ENCODE assay signal across 10 cellular contexts in genomic region chr7:79453266-79453557, GRCh38. TPM values are rescaled to one million over a fixed set of nuclear protein-coding genes. Genes with fewer than 3 reads are reported as not detected.
DNase-seq lines count a peak whose midpoint lies in the region.
"Had no signal": no experiment of that assay in that cellular context is flagged by ENCODE, and none has a peak within 500 bp of the region (broad histone marks: within the 10 kb centered on the region; RNA-seq: fewer than 3 reads in every experiment).

No MANE protein-coding gene starts in this region.

- peaks cover 1% of the 10 kb centered on the region for H3K36me3 Mint-ChIP-seq in activated naive CD8-positive, alpha-beta T cell treated with anti-CD3 and anti-CD28 coated beads for 36 hours
- H3K36me3 Mint-ChIP-seq in CD4-positive, alpha-beta memory T cell: peaks cover 0 to 3% of the 10 kb centered on the region in 2 donors

- CTCF ChIA-PET in CD4-positive, alpha-beta memory T cell (lab: Charles Lee; ENCODE audit: partially characterized antibody): no interaction called here

- POLR2A ChIA-PET in CD4-positive, alpha-beta memory T cell (lab: Charles Lee; ENCODE audit: partially characterized antibody): no interaction called here

- H3K36me3 ChIP-seq in GM23248 (ENCODE audit: low read depth): no peaks in the 10 kb centered on the region
- H3K36me3 ChIP-seq in CD4-positive, alpha-beta memory T cell (ENCODE audit: insufficient read depth, low read length): no peaks in the 10 kb centered on the region

- H3K27ac ChIP-seq in GM23248: peak overlapping the region; percentile 87
- H3K27ac ChIP-seq in CD4-positive, alpha-beta memory T cell (ENCODE audit: low read depth, low read length): no peak overlapping the region

- H3K9me2 ChIP-seq in GM23248 (ENCODE audit: insufficient read depth): no peaks in the 10 kb centered on the region

- no peak for DNase-seq in GM23248
- no peak for DNase-seq in activated naive CD8-positive, alpha-beta T cell treated with anti-CD3 and anti-CD28 coated beads for 36 hours
- no peak for DNase-seq in skeletal muscle cell (ENCODE audit: low read depth)
- no peak for DNase-seq in inferior parietal cortex (ENCODE audit: extremely low spot score)
- no peak for DNase-seq in iPS-NIHi7 (ENCODE audit: extremely low spot score)
- DNase-seq in HUDEP-2 (lab: John Stamatoyannopoulos, UW; ENCODE audit: unreplicated experiment in 76 of 76): no peak
- DNase-seq in CD4-positive, alpha-beta memory T cell: no peak
- DNase-seq: NCI-H2081 had no signal

- H3K9me3 ChIP-seq in GM23248 (ENCODE audit: low read depth): no peaks in the 10 kb centered on the region
- no peaks in the 10 kb centered on the region for H3K9me3 ChIP-seq in CD4-positive, alpha-beta memory T cell (ENCODE audit: control insufficient read depth in 1 of 2, low read length in 2 of 2)

- H3K27ac Mint-ChIP-seq in activated naive CD8-positive, alpha-beta T cell treated with anti-CD3 and anti-CD28 coated beads for 36 hours: peak overlapping the region; percentile 32
- H3K27ac Mint-ChIP-seq in CD4-positive, alpha-beta memory T cell: no peak overlapping the region
- H3K27ac Mint-ChIP-seq: activated CD4-positive, alpha-beta T cell treated with anti-CD3 and anti-CD28 coated beads for 36 hours had no signal

- peaks cover 63% of the 10 kb centered on the region for H3K27me3 Mint-ChIP-seq in activated naive CD8-positive, alpha-beta T cell treated with anti-CD3 and anti-CD28 coated beads for 36 hours
- H3K27me3 Mint-ChIP-seq in CD4-positive, alpha-beta memory T cell: peaks cover 12 to 23% of the 10 kb centered on the region in 2 donors

- H2AFZ ChIP-seq in GM23248: peak overlapping the region; percentile 91

- WGBS in GM23248 (ENCODE audit: low coverage in 1 of 2, low lambda C conversion rate in 2 of 2, missing lambda C conversion rate in 2 of 2), 2 experiments: 0% methylated on average over 5 to 6 of the region's 6 CpGs

- in situ Hi-C loops in GM23248 (cut with MboI): no loop called here

- peak overlapping the region; percentile 83 for H3K4me3 ChIP-seq in GM23248
- peak overlapping the region; percentile 57 for H3K4me3 ChIP-seq in iPS-11a (ENCODE audit: low read depth, low read length)
- H3K4me3 ChIP-seq in skeletal muscle cell (ENCODE audit: low read depth, low read length): peak overlapping the region; percentile 83
- no peak overlapping the region for H3K4me3 ChIP-seq in CD4-positive, alpha-beta memory T cell (ENCODE audit: low read length in 2 of 2)

- no peaks in the 10 kb centered on the region for H4K20me1 ChIP-seq in GM23248 (ENCODE audit: insufficient read depth)

- peaks cover 22% of the 10 kb centered on the region for H3K4me1 ChIP-seq in GM23248 (ENCODE audit: insufficient read depth)
- H3K4me1 ChIP-seq in CD4-positive, alpha-beta memory T cell (ENCODE audit: insufficient read depth, low read length): no peaks in the 10 kb centered on the region

- peak overlapping the region; percentile 93 for H3K9ac ChIP-seq in GM23248

- H3K4me1 Mint-ChIP-seq in activated naive CD8-positive, alpha-beta T cell treated with anti-CD3 and anti-CD28 coated beads for 36 hours: peaks cover 22% of the 10 kb centered on the region
- peaks cover 0 to 4% (median 0%) of the 10 kb centered on the region in 4 donors for H3K4me1 Mint-ChIP-seq in CD4-positive, alpha-beta memory T cell

- peaks cover 93% of the 10 kb centered on the region for H3K79me2 ChIP-seq in GM23248 (ENCODE audit: insufficient read depth)

- H3K27me3 ChIP-seq in GM23248 (replicated peaks; ENCODE audit: insufficient read depth): no peaks in the 10 kb centered on the region
- no peaks in the 10 kb centered on the region for H3K27me3 ChIP-seq in CD4-positive, alpha-beta memory T cell (ENCODE audit: insufficient read depth, low read length)

- H3K4me2 ChIP-seq in GM23248 (ENCODE audit: unreplicated experiment): peak overlapping the region; percentile 100

- intact Hi-C loops in CD4-positive, alpha-beta memory T cell (cut with micrococcal nuclease): no loop called here

- H3K4me3 Mint-ChIP-seq in activated naive CD8-positive, alpha-beta T cell treated with anti-CD3 and anti-CD28 coated beads for 36 hours: peak overlapping the region; percentile 81
- no peak overlapping the region for H3K4me3 Mint-ChIP-seq in CD4-positive, alpha-beta memory T cell

- no peaks in the 10 kb centered on the region for H3K9me3 Mint-ChIP-seq in activated naive CD8-positive, alpha-beta T cell treated with anti-CD3 and anti-CD28 coated beads for 36 hours
- H3K9me3 Mint-ChIP-seq in CD4-positive, alpha-beta memory T cell: peaks cover 0 to 26% (median 9%) of the 10 kb centered on the region in 8 donors

- H3F3A ChIP-seq in GM23248 (ENCODE audit: insufficient read depth): peaks cover 18% of the 10 kb centered on the region

RNA-seq across cellular contexts. Expression of gene MAGI2, which starts 0.3 kb away (rescaled TPM):
- 4.1 and 8.1 TPM in 2 replicates for total RNA-seq in GM23248 (2014; rRNA removed; shearing (Covaris generic))
- polyA plus RNA-seq in GM23248 (2016; fragmentation: Nextera tagmentation; extraction: Ambion mirVana): 2.2 and 3.5 TPM in 2 replicates
- total RNA-seq in activated naive CD8-positive, alpha-beta T cell treated with anti-CD3 and anti-CD28 coated beads for 36 hours: under 1 TPM; 0.14 to 0.31 TPM
- total RNA-seq in CD4-positive, alpha-beta memory T cell: under 1 TPM; 0.23 to 0.25 TPM
- polyA plus RNA-seq in CD4-positive, alpha-beta memory T cell: not detected

Comparison
In these comparisons a context has a peak if more than half of its experiments do, and no peak if none do; other contexts are left out.
1. H3K4me3 ChIP-seq: peak in GM23248 (single experiment), iPS-11a (single experiment) and skeletal muscle cell (single experiment); none in CD4-positive, alpha-beta memory T cell (0 of 2).